ENCODE assay signal across 14 cellular contexts in the genomic region with DNA sequence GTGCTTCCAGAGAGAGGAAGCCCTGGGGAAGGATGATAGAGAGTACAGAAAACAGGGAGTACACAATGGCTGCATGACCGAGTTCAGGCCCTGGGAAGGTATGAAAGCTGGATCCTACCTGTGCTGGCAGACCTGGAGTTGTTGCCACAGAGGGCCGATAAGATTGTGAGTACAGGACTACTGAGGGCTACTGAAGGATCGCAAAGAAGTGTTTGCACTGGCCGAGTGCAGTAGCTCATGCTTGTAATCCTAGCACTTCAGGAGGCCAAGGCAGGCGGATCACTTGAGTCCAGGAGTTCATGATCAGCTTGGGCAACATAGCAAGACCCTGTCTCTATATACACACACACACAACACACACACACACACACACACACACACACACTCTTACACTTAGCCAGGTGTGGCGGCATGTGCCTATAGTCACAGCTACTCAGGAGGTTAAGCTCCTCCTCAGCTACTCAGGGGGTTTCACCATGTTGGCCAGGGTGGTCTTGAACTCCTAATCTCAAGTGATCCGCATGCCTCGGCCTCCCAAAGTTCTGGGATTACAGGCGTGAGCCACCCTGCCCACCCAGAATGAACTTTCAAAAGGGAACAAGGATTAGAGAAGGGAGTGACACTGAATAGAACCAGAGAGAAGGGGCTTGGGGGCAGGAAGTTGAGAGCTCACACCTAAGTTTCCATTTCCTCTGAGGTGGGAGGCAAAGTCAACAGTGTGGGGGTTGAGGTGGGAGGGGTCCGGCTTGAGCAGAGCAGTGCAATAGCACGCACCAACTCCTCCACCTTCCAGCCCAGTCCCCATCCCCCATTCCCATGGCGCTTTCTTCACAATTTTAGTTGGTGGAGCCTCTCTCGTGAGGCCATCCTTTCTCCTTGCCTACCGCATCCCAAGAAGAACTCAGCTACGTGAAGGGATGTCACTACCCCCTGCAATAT. TPM values are rescaled to one million over a fixed set of nuclear protein-coding genes. Genes with fewer than 3 reads are reported as not detected.
DNase-seq lines count a peak whose midpoint lies in the region; ATAC-seq and TF ChIP-seq lines count a peak whose summit lies in the region.
"Had no signal": no experiment of that assay in that cellular context is flagged by ENCODE, and none has a peak within 500 bp of the region (broad histone marks: within the 10 kb centered on the region; RNA-seq: fewer than 3 reads in every experiment).

No MANE protein-coding gene starts in this region.

- no peaks in the 10 kb centered on the region for H3K27me3 Mint-ChIP-seq in activated CD8-positive, alpha-beta T cell treated with anti-CD3 and anti-CD28 coated beads for 36 hours
- H3K27me3 Mint-ChIP-seq in natural killer cell treated with Interleukin-12 subunit alpha and Interleukin-12 subunit beta and Interleukin-15 and Interleukin-18, amount 100 ng/mL, for 72 hours: no peaks in the 10 kb centered on the region
- no peaks in the 10 kb centered on the region for H3K27me3 Mint-ChIP-seq in osteocyte (ENCODE audit: unreplicated experiment)

- no peaks in the 10 kb centered on the region for H3K9me3 Mint-ChIP-seq in activated CD8-positive, alpha-beta T cell treated with anti-CD3 and anti-CD28 coated beads for 36 hours
- no peaks in the 10 kb centered on the region for H3K9me3 Mint-ChIP-seq in natural killer cell treated with Interleukin-12 subunit alpha and Interleukin-12 subunit beta and Interleukin-15 and Interleukin-18, amount 100 ng/mL, for 72 hours
- H3K9me3 Mint-ChIP-seq in osteocyte (ENCODE audit: unreplicated experiment): no peaks in the 10 kb centered on the region
- H3K9me3 Mint-ChIP-seq: activated naive CD4-positive, alpha-beta T cell treated with anti-CD3 and anti-CD28 coated beads, Interleukin-2, amount 50 U/mL, for 72 hours; nephron progenitor cell; T-helper 1 cell treated with Interleukin-12 subunit alpha and Interleukin-12 subunit beta and Interleukin-4 antibody, amounts not matched to agents 30 μg/mL and 1 μg/mL, for 36 hours had no signal

- H3K4me1 Mint-ChIP-seq in activated CD8-positive, alpha-beta T cell treated with anti-CD3 and anti-CD28 coated beads for 36 hours (ENCODE audit: low read depth): peaks cover 36% of the 10 kb centered on the region
- H3K4me1 Mint-ChIP-seq in natural killer cell treated with Interleukin-12 subunit alpha and Interleukin-12 subunit beta and Interleukin-15 and Interleukin-18, amount 100 ng/mL, for 72 hours (ENCODE audit: low read depth in 2 of 2): peaks cover 48 to 64% of the 10 kb centered on the region in 2 donors
- H3K4me1 Mint-ChIP-seq in osteocyte (ENCODE audit: unreplicated experiment): no peaks in the 10 kb centered on the region

- intact Hi-C loops in activated CD8-positive, alpha-beta T cell treated with anti-CD3 and anti-CD28 coated beads for 36 hours (cut with micrococcal nuclease): no loop called here

- peak overlapping the region; percentile 56 for H3K4me3 ChIP-seq in GM06990 (replicated peaks; ENCODE audit: low read depth, low read length)

- TF ChIP-seq CTCF in GM06990 (IDR thresholded peaks at IDR 0.05; ENCODE audit: insufficient read depth, low read length, poor library complexity, severe bottlenecking) (no peak), osteocyte (IDR thresholded peaks at IDR 0.05) (no peak)
- TF ChIP-seq CTCF in activated CD8-positive, alpha-beta T cell treated with anti-CD3 and anti-CD28 coated beads for 36 hours (IDR thresholded peaks at IDR 0.05): no peak

- peak; percentile 83 for DNase-seq in GM06990 (ENCODE audit: extremely low read depth, insufficient read length)
- DNase-seq in activated CD8-positive, alpha-beta T cell treated with anti-CD3 and anti-CD28 coated beads for 36 hours: peak; percentile 77
- DNase-seq in natural killer cell treated with Interleukin-12 subunit alpha and Interleukin-12 subunit beta and Interleukin-15 and Interleukin-18, amount 100 ng/mL, for 72 hours (ENCODE audit: low spot score): peak; percentile 73
- no peak for DNase-seq in DMS153 treated with DMSO at 0.1 percent for 48 hours (lab: John Stamatoyannopoulos, UW; ENCODE audit: unreplicated experiment)
- no peak for DNase-seq in SHP77 (lab: John Stamatoyannopoulos, UW)
- no peak for DNase-seq in stimulated activated naive CD4-positive, alpha-beta T cell (lab: John Stamatoyannopoulos, UW)
- no peak for DNase-seq in osteocyte (ENCODE audit: extremely low spot score, unreplicated experiment)
- DNase-seq: effector memory CD4-positive, alpha-beta T cell; Kasumi-1; NCI-H510A treated with DMSO at 0.1 percent for 48 hours; nephron progenitor cell had no signal

- CTCF ChIA-PET in activated CD8-positive, alpha-beta T cell treated with anti-CD3 and anti-CD28 coated beads for 36 hours (lab: Charles Lee): interaction anchor here (0.8 to 2.9 kb wide), 6 partner anchors 9 to 29 kb away, joined by 3 to 10 read pairs (median 6); no protein-coding TSS in a partner anchor

- H3K27me3 ChIP-seq in GM06990 (replicated peaks; ENCODE audit: control insufficient read depth, insufficient read depth, low read length): no peaks in the 10 kb centered on the region

- peaks cover 17% of the 10 kb centered on the region for H3K36me3 Mint-ChIP-seq in activated CD8-positive, alpha-beta T cell treated with anti-CD3 and anti-CD28 coated beads for 36 hours (ENCODE audit: low read depth)
- H3K36me3 Mint-ChIP-seq in natural killer cell treated with Interleukin-12 subunit alpha and Interleukin-12 subunit beta and Interleukin-15 and Interleukin-18, amount 100 ng/mL, for 72 hours: no peaks in the 10 kb centered on the region
- H3K36me3 Mint-ChIP-seq in osteocyte (ENCODE audit: unreplicated experiment): peaks cover 3% of the 10 kb centered on the region
- H3K36me3 Mint-ChIP-seq: activated naive CD4-positive, alpha-beta T cell treated with anti-CD3 and anti-CD28 coated beads, Interleukin-2, amount 50 U/mL, for 72 hours had no signal

- H3K36me3 ChIP-seq in GM06990 (ENCODE audit: control insufficient read depth, insufficient read depth, low read length): peaks cover 21% of the 10 kb centered on the region

- peak overlapping the region; percentile 95 for H3K27ac Mint-ChIP-seq in activated CD8-positive, alpha-beta T cell treated with anti-CD3 and anti-CD28 coated beads for 36 hours
- peak overlapping the region; percentile 80 to 95 for H3K27ac Mint-ChIP-seq in natural killer cell treated with Interleukin-12 subunit alpha and Interleukin-12 subunit beta and Interleukin-15 and Interleukin-18, amount 100 ng/mL, for 72 hours
- no peak overlapping the region for H3K27ac Mint-ChIP-seq in osteocyte (ENCODE audit: unreplicated experiment)
- H3K27ac Mint-ChIP-seq: nephron progenitor cell; T-helper 1 cell treated with Interleukin-12 subunit alpha and Interleukin-12 subunit beta and Interleukin-4 antibody, amounts not matched to agents 30 μg/mL and 1 μg/mL, for 36 hours had no signal

- peak; percentile 39 for ATAC-seq in GM21390 (IDR thresholded peaks at IDR 0.05; ENCODE audit: unreplicated experiment)
- ATAC-seq in activated CD8-positive, alpha-beta T cell treated with anti-CD3 and anti-CD28 coated beads for 36 hours: peak; percentile 94
- peak; percentile 64 to 82 for ATAC-seq in natural killer cell treated with Interleukin-12 subunit alpha and Interleukin-12 subunit beta and Interleukin-15 and Interleukin-18, amount 100 ng/mL, for 72 hours
- ATAC-seq: activated naive CD4-positive, alpha-beta T cell treated with anti-CD3 and anti-CD28 coated beads, Interleukin-2, amount 50 U/mL, for 72 hours had no signal

- POLR2A ChIA-PET in activated CD8-positive, alpha-beta T cell treated with anti-CD3 and anti-CD28 coated beads for 36 hours (lab: Charles Lee): interaction anchor here (1.0 to 2.4 kb wide), 2 partner anchors 10 to 14 kb away, joined by 4 to 8 read pairs; no protein-coding TSS in a partner anchor

- peak overlapping the region; percentile 24 for H3K4me3 Mint-ChIP-seq in activated CD8-positive, alpha-beta T cell treated with anti-CD3 and anti-CD28 coated beads for 36 hours
- H3K4me3 Mint-ChIP-seq in natural killer cell treated with Interleukin-12 subunit alpha and Interleukin-12 subunit beta and Interleukin-15 and Interleukin-18, amount 100 ng/mL, for 72 hours: peak overlapping the region; percentile 73
- no peak overlapping the region for H3K4me3 Mint-ChIP-seq in osteocyte (ENCODE audit: unreplicated experiment)
- H3K4me3 Mint-ChIP-seq: nephron progenitor cell; T-helper 1 cell treated with Interleukin-12 subunit alpha and Interleukin-12 subunit beta and Interleukin-4 antibody, amounts not matched to agents 30 μg/mL and 1 μg/mL, for 36 hours had no signal

RNA-seq across cellular contexts. Expression of a gene that starts 7.5 kb away (rescaled TPM):
- total RNA-seq in activated CD8-positive, alpha-beta T cell treated with anti-CD3 and anti-CD28 coated beads for 36 hours: under 1 TPM; 0.13 to 0.54 TPM
- total RNA-seq in natural killer cell treated with Interleukin-12 subunit alpha and Interleukin-12 subunit beta and Interleukin-15 and Interleukin-18, amount 100 ng/mL, for 72 hours: under 1 TPM in 1 of 2 donors, not detected in 1; 0.17 TPM
- total RNA-seq in osteocyte: not detected in 2 replicates

RNA-seq across cellular contexts. Expression of a gene that starts 35.5 kb away (rescaled TPM):
- total RNA-seq in activated CD8-positive, alpha-beta T cell treated with anti-CD3 and anti-CD28 coated beads for 36 hours: 1 to 10 TPM; 7.7 to 8.7 TPM
- total RNA-seq in natural killer cell treated with Interleukin-12 subunit alpha and Interleukin-12 subunit beta and Interleukin-15 and Interleukin-18, amount 100 ng/mL, for 72 hours: 10 to 100 TPM in 1 of 2 donors, 1 to 10 TPM in 1; 9.8 to 19.7 TPM
- 9.2 and 10.4 TPM in 2 replicates for total RNA-seq in osteocyte

RNA-seq across cellular contexts. Expression of a gene that starts 54.9 kb away (rescaled TPM):
- total RNA-seq in activated CD8-positive, alpha-beta T cell treated with anti-CD3 and anti-CD28 coated beads for 36 hours: 10 to 100 TPM; 58.7 to 60.6 TPM
- 10 to 100 TPM; 42.8 to 77.0 TPM for total RNA-seq in natural killer cell treated with Interleukin-12 subunit alpha and Interleukin-12 subunit beta and Interleukin-15 and Interleukin-18, amount 100 ng/mL, for 72 hours
- total RNA-seq in osteocyte: 50.1 and 57.7 TPM in 2 replicates

Comparison
In these comparisons a context has a peak if more than half of its experiments do, and no peak if none do; other contexts are left out.
1. DNase-seq: peak in GM06990 (single experiment), activated CD8-positive, alpha-beta T cell treated with anti-CD3 and anti-CD28 coated beads for 36 hours (single experiment) and natural killer cell treated with Interleukin-12 subunit alpha and Interleukin-12 subunit beta and Interleukin-15 and Interleukin-18, amount 100 ng/mL, for 72 hours (single experiment); none in DMS153 treated with DMSO at 0.1 percent for 48 hours (single experiment), SHP77 (0 of 2), stimulated activated naive CD4-positive, alpha-beta T cell (0 of 6) and osteocyte (single experiment).
2. ATAC-seq: peak in every context shown above with its lines; median percentile 94 in activated CD8-positive, alpha-beta T cell treated with anti-CD3 and anti-CD28 coated beads for 36 hours; 73 in natural killer cell treated with Interleukin-12 subunit alpha and Interleukin-12 subunit beta and Interleukin-15 and Interleukin-18, amount 100 ng/mL, for 72 hours; 39 in GM21390.